19 cellular contexts compared by ENCODE assay signal in the genomic region with DNA sequence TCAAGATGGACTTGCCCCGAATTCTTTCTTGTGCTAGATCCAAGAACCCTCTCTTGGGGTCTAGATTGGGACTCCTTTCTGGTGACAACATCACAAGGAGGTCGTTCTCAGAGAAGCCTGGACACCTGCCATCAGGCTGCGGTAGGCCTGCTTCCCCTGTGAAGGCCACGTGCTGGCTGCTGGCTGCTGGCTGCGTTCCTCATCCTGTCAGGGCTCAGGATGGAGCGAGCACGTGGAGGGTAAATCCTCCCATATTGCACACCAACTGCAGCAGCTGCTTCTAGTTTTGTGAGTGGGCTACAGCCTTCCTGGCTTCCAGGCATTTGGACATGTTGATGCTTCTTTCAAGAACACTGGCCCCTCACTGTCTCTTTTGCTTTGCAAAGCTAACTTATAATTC.
DNase-seq lines count a peak whose midpoint lies in the region; ATAC-seq, FAIRE-seq and TF ChIP-seq lines count a peak whose summit lies in the region.
"Had no signal": no experiment of that assay in that cellular context is flagged by ENCODE, and none has a peak within 500 bp of the region (broad histone marks: within the 10 kb centered on the region; RNA-seq: fewer than 3 reads in every experiment).

No MANE protein-coding gene starts in this region.

- H3K9me1 ChIP-seq in K562 (ENCODE audit: control insufficient read depth, insufficient read depth, low read length): no peaks in the 10 kb centered on the region

- H3K4me3 ChIP-seq in HFF-Myc (replicated peaks; ENCODE audit: low read depth, low read length) (no peak overlapping the region), K562 (no peak overlapping the region)
- H3K4me3 ChIP-seq: hepatocyte, right atrium auricular region, vagina had no signal

- H3K9me3 Mint-ChIP-seq in CD14-positive monocyte: peaks cover 9 to 16% (median 12%) of the 10 kb centered on the region in 7 donors
- H3K9me3 Mint-ChIP-seq: CD8-positive, alpha-beta T cell; natural killer cell treated with Interleukin-12 subunit alpha and Interleukin-12 subunit beta and Interleukin-15 and Interleukin-18, amount 100 ng/mL, for 72 hours had no signal

- ATAC-seq in K562 (peak; percentile 44; the same call in 1 of the 3 replicates), GM19351 (IDR thresholded peaks at IDR 0.05; ENCODE audit: unreplicated experiment) (no peak)
- ATAC-seq: CD8-positive, alpha-beta T cell; left ventricle myocardium superior; natural killer cell treated with Interleukin-12 subunit alpha and Interleukin-12 subunit beta and Interleukin-15 and Interleukin-18, amount 100 ng/mL, for 72 hours had no signal

- H2AFZ ChIP-seq in K562 (ENCODE audit: low read depth, low read length): peak overlapping the region; percentile 56
- H2AFZ ChIP-seq: hepatocyte had no signal

- FAIRE-seq in K562 (lab: Jason Lieb, UNC): no peak

- H3K9me3 ChIP-seq in K562 (replicated peaks; ENCODE audit: control insufficient read depth, insufficient read depth, low read depth, low read length): no peaks in the 10 kb centered on the region
- H3K9me3 ChIP-seq: right atrium auricular region, vagina had no signal

- intact Hi-C loops in K562 (cut with micrococcal nuclease): no loop called here
- intact Hi-C loops in CD14-positive monocyte (cut with micrococcal nuclease): no loop called here

- no peaks in the 10 kb centered on the region for H3K36me3 ChIP-seq in K562 (ENCODE audit: control insufficient read depth, insufficient read depth, low read length)
- H3K36me3 ChIP-seq: right atrium auricular region, vagina had no signal

- no peaks in the 10 kb centered on the region for H3K36me3 Mint-ChIP-seq in CD14-positive monocyte
- H3K36me3 Mint-ChIP-seq: CD8-positive, alpha-beta T cell; natural killer cell treated with Interleukin-12 subunit alpha and Interleukin-12 subunit beta and Interleukin-15 and Interleukin-18, amount 100 ng/mL, for 72 hours had no signal

- H3K27me3 ChIP-seq in K562 (ENCODE audit: control insufficient read depth in 2 of 2, insufficient read depth in 2 of 2, low read length in 2 of 2): peaks cover 6 to 17% of the 10 kb centered on the region in 2 experiments; a peak in 4 of 5 replicates
- H3K27me3 ChIP-seq: hepatocyte, right atrium auricular region, vagina had no signal

- H3K4me3 Mint-ChIP-seq in CD14-positive monocyte: no peak overlapping the region
- H3K4me3 Mint-ChIP-seq: CD8-positive, alpha-beta T cell; natural killer cell treated with Interleukin-12 subunit alpha and Interleukin-12 subunit beta and Interleukin-15 and Interleukin-18, amount 100 ng/mL, for 72 hours; stimulated activated naive B cell treated with anti-CD40 and anti-IgM and Interleukin-4, amounts not matched to agents 10 μg/mL and 1 μg/mL and 100 μg/mL, for 72 hours had no signal

- no peak for TF ChIP-seq POLR2A in K562 (conservative IDR thresholded peaks at IDR 0.05)

- TF ChIP-seq CTCF in HFF-Myc (IDR thresholded peaks at IDR 0.05; ENCODE audit: low read depth, low read length, missing control alignments): no peak
- no peak for TF ChIP-seq CTCF in K562 (IDR thresholded peaks at IDR 0.05 in 2 of 3, conservative IDR thresholded peaks at IDR 0.05 in 1 of 3; ENCODE audit: insufficient read depth in 2 of 3, low read depth in 1 of 3, low read length in 3 of 3)
- TF ChIP-seq CTCF in CD14-positive monocyte (IDR thresholded peaks at IDR 0.05): no peak

- peak; percentile 5 for DNase-seq in CD1c-positive myeloid dendritic cell (ENCODE audit: extremely low spot score)
- DNase-seq in HFF-Myc (ENCODE audit: extremely low read depth, low read depth): peak; percentile 27
- DNase-seq in K562 (ENCODE audit: extremely low read depth in 1 of 4, low spot score in 3 of 4): no peak
- DNase-seq in lung microvascular endothelial cell (ENCODE audit: low read depth in 2 of 2): peak; percentile 9 to 33
- DNase-seq in CD14-positive monocyte (ENCODE audit: low spot score): no peak
- DNase-seq in KBM-7: no peak
- DNase-seq: activated CD4-positive, alpha-beta T cell treated with anti-CD3 and anti-CD28 coated beads, Interleukin-2, amount 50 U/mL, for 48 hours; cerebellar nuclear complex; GOT3; left ventricle myocardium superior; NCI-H510A; stimulated activated naive B cell treated with anti-CD40 and anti-IgM and Interleukin-4, amounts not matched to agents 10 μg/mL and 1 μg/mL and 100 μg/mL, for 72 hours; T1000 had no signal

- H3K9ac ChIP-seq in K562 (ENCODE audit: insufficient read depth in 1 of 2, low read depth in 2 of 2, low read length in 2 of 2): peak overlapping the region in 1 of 2 experiments; percentile 18; a peak in 1 of 4 replicates

- in situ Hi-C loops in K562 (cut with MboI) (no loop called here), KBM-7 (cut with MboI; ENCODE audit: low pct_unique_long_range_greater_than_20kb, low sequenced_read_pairs) (no loop called here)

- H3K4me2 ChIP-seq in K562 (ENCODE audit: insufficient read depth, low read length): no peak overlapping the region
- H3K4me2 ChIP-seq: hepatocyte had no signal

- no peak for TF ChIP-seq EP300 in K562 (IDR thresholded peaks at IDR 0.05; ENCODE audit: low read length)

- no peaks in the 10 kb centered on the region for H3K4me1 ChIP-seq in K562 (replicated peaks in 1 of 2; ENCODE audit: control insufficient read depth in 2 of 2, insufficient read depth in 2 of 2, low read length in 2 of 2)
- H3K4me1 ChIP-seq: right atrium auricular region, vagina had no signal

- peaks cover 28% of the 10 kb centered on the region for H3K4me1 Mint-ChIP-seq in CD14-positive monocyte

- H3K79me2 ChIP-seq in K562 (ENCODE audit: control insufficient read depth, insufficient read depth, low read length): no peaks in the 10 kb centered on the region
- H3K79me2 ChIP-seq: hepatocyte had no signal

- no peak overlapping the region for H3K27ac ChIP-seq in K562 (ENCODE audit: extremely low read depth, low read depth, low read length)
- H3K27ac ChIP-seq: hepatocyte, right atrium auricular region, vagina had no signal

- no peak overlapping the region for H3K27ac Mint-ChIP-seq in CD14-positive monocyte
- H3K27ac Mint-ChIP-seq: CD8-positive, alpha-beta T cell; natural killer cell treated with Interleukin-12 subunit alpha and Interleukin-12 subunit beta and Interleukin-15 and Interleukin-18, amount 100 ng/mL, for 72 hours had no signal

- H4K20me1 ChIP-seq in K562 (replicated peaks; ENCODE audit: control insufficient read depth, insufficient read depth, low read length): no peaks in the 10 kb centered on the region

- WGBS in K562 (ENCODE audit: insufficient coverage, low coverage, missing lambda C conversion rate): 11% methylated on average over 7 of the region's 7 CpGs

- CTCF ChIA-PET in K562 (lab: Yijun Ruan, JAX; ENCODE audit: low intra/inter-chr PET ratio): no interaction called here

- no TSS peak for BruUV-seq in K562 (replicated peaks; lab: Mats Ljungman, UMichigan)

- no peak for TF ChIP-seq RAD21 in K562 (CRISPR knock-in tag; conservative IDR thresholded peaks at IDR 0.05 in 1 of 2, IDR thresholded peaks at IDR 0.05 in 1 of 2)

- peaks cover 0 to 2% (median 0%) of the 10 kb centered on the region in 3 donors for H3K27me3 Mint-ChIP-seq in CD14-positive monocyte (ENCODE audit: low read depth in 3 of 3)

- POLR2A ChIA-PET in K562 (lab: Yijun Ruan, JAX): interaction anchor here (0.7 kb wide), 1 partner anchor 1794 kb away, joined by 4 read pairs; no protein-coding TSS in a partner anchor

TF ChIP-seq in K562, 482 proteins besides CTCF, POLR2A, EP300 and RAD21 (continues in another document):
- no peak for TF ChIP-seq ESRRA (IDR thresholded peaks at IDR 0.05; ENCODE audit: borderline replicate concordance, low read depth)
- no peak for TF ChIP-seq ZNF780A (CRISPR knock-in tag; IDR thresholded peaks at IDR 0.05)
- TF ChIP-seq WHSC1 (IDR thresholded peaks at IDR 0.05; ENCODE audit: low read length): no peak
- TF ChIP-seq, protein P1, sequence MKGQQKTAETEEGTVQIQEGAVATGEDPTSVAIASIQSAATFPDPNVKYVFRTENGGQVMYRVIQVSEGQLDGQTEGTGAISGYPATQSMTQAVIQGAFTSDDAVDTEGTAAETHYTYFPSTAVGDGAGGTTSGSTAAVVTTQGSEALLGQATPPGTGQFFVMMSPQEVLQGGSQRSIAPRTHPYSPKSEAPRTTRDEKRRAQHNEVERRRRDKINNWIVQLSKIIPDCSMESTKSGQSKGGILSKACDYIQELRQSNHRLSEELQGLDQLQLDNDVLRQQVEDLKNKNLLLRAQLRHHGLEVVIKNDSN (CRISPR knock-in tag; IDR thresholded peaks at IDR 0.05): peak; percentile 33; the same call in 1 of the 2 replicates
- peak in 1 of 2 experiments; percentile 46 for TF ChIP-seq E2F6 (IDR thresholded peaks at IDR 0.05; ENCODE audit: borderline replicate concordance in 1 of 2, extremely low read depth in 1 of 2, insufficient read depth in 1 of 2, insufficient read length in 1 of 2, low read depth in 1 of 2, low read length in 1 of 2, poor library complexity in 1 of 2, severe bottlenecking in 1 of 2)
- peak; percentile 56 for TF ChIP-seq MAX (CRISPR knock-in tag; IDR thresholded peaks at IDR 0.05)
- TF ChIP-seq ELK1 (CRISPR knock-in tag; IDR thresholded peaks at IDR 0.05): no peak
- TF ChIP-seq L3MBTL2 (IDR thresholded peaks at IDR 0.05): peak; percentile 73
- TF ChIP-seq MYC (IDR thresholded peaks at IDR 0.05; ENCODE audit: low read depth, low read length): peak; percentile 27; the same call in 1 of the 2 replicates
- TF ChIP-seq MYC (CRISPR knock-in tag; IDR thresholded peaks at IDR 0.05; ENCODE audit: borderline replicate concordance, low read depth): no peak

Comparison
In these comparisons a context has a peak if more than half of its experiments do, and no peak if none do; other contexts are left out.
1. DNase-seq: peak in CD1c-positive myeloid dendritic cell (single experiment), HFF-Myc (single experiment) and lung microvascular endothelial cell (2 of 2); none in K562 (0 of 4), CD14-positive monocyte (single experiment) and KBM-7 (single experiment).